32 cellular contexts compared by ENCODE assay signal in the genomic region with DNA sequence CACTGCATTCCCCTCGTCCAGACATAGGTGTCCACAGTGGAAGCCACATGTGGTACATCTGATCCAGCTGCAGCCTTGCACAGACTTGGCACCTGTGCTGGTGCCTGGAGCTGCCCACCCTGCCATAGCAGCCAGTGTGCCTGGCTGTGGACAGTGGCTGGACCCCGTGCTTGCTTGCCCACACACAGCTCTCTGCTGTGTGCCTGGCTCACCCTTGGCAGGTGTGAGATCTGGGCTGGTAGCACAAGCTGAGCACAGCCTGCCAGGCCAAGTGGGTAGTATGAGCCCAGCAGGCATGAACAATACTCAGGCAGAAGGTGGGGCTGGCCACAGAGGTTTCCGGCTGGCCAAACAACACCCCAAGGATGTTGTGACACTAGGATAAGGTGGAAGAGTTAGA.
"Had no signal": no experiment of that assay in that cellular context is flagged by ENCODE, and none has a peak within 500 bp of the region (broad histone marks: within the 10 kb centered on the region; RNA-seq: fewer than 3 reads in every experiment).

No MANE protein-coding gene starts in this region.

- H3K9me3 ChIP-seq: MG63 had no signal

- H3K4me1 Mint-ChIP-seq: activated B cell treated with CpG ODN at 0.5 μM for 24 hours; activated naive CD4-positive, alpha-beta T cell treated with anti-CD3 and anti-CD28 coated beads, Interleukin-2, amount 10 ng/mL, durations not matched to agents 7 days and 5 days; activated naive CD8-positive, alpha-beta T cell treated with anti-CD3 and anti-CD28 coated beads, Interleukin-2, amount 50 U/mL, for 24 hours had no signal

- H3K27ac ChIP-seq: brain microvascular endothelial cell, PC-9, RWPE1, VCaP had no signal

- H3K4me3 ChIP-seq: MG63, PC-9 had no signal

- H3K4me3 Mint-ChIP-seq: activated B cell treated with CpG ODN at 0.5 μM for 24 hours; activated CD4-positive, alpha-beta memory T cell treated with anti-CD3 and anti-CD28 coated beads for 36 hours; activated naive CD4-positive, alpha-beta T cell treated with anti-CD3 and anti-CD28 coated beads, Interleukin-2, amount 10 ng/mL, durations not matched to agents 7 days and 5 days; activated naive CD8-positive, alpha-beta T cell; activated naive CD8-positive, alpha-beta T cell treated with anti-CD3 and anti-CD28 coated beads, Interleukin-2, amount 50 U/mL, for 24 hours had no signal

- H3K9me3 Mint-ChIP-seq: activated naive CD4-positive, alpha-beta T cell treated with anti-CD3 and anti-CD28 coated beads, Interleukin-2, amount 10 ng/mL, durations not matched to agents 7 days and 5 days; activated naive CD8-positive, alpha-beta T cell treated with anti-CD3 and anti-CD28 coated beads, Interleukin-2, amount 50 U/mL, for 24 hours had no signal

- ATAC-seq: activated naive CD8-positive, alpha-beta T cell treated with anti-CD3 and anti-CD28 coated beads, Interleukin-2, amount 50 U/mL, for 24 hours; Right ventricle myocardium inferior had no signal

- H3K36me3 ChIP-seq: brain microvascular endothelial cell, MG63 had no signal

- H3K27me3 Mint-ChIP-seq: activated B cell treated with CpG ODN at 0.5 μM for 24 hours; activated CD4-positive, alpha-beta memory T cell treated with anti-CD3 and anti-CD28 coated beads for 36 hours; activated naive CD4-positive, alpha-beta T cell treated with anti-CD3 and anti-CD28 coated beads, Interleukin-2, amount 10 ng/mL, durations not matched to agents 7 days and 5 days; activated naive CD8-positive, alpha-beta T cell; activated naive CD8-positive, alpha-beta T cell treated with anti-CD3 and anti-CD28 coated beads, Interleukin-2, amount 50 U/mL, for 24 hours had no signal

- H3K27me3 ChIP-seq: brain microvascular endothelial cell, MG63 had no signal

- H3K27ac Mint-ChIP-seq: activated B cell treated with CpG ODN at 0.5 μM for 24 hours; activated CD4-positive, alpha-beta memory T cell treated with anti-CD3 and anti-CD28 coated beads for 36 hours; activated naive CD4-positive, alpha-beta T cell treated with anti-CD3 and anti-CD28 coated beads, Interleukin-2, amount 10 ng/mL, durations not matched to agents 7 days and 5 days; activated naive CD8-positive, alpha-beta T cell; activated naive CD8-positive, alpha-beta T cell treated with anti-CD3 and anti-CD28 coated beads, Interleukin-2, amount 50 U/mL, for 24 hours had no signal

- DNase-seq: activated B cell treated with CpG ODN at 0.5 μM for 24 hours; activated CD4-positive, alpha-beta memory T cell treated with anti-CD3 and anti-CD28 coated beads for 36 hours; activated CD4-positive, alpha-beta T cell treated with anti-CD3 and anti-CD28 coated beads for 4 hours; activated CD4-positive, alpha-beta T cell treated with anti-CD3 and anti-CD28 coated beads, Interleukin-2, amount 50 U/mL, for 1 hour; activated CD4-positive, CD25-positive, alpha-beta regulatory T cell treated with anti-CD3 and anti-CD28 coated beads, Interleukin-2, amount 50 U/mL, for 72 hours; activated CD8-positive, alpha-beta memory T cell treated with anti-CD3 and anti-CD28 coated beads, Interleukin-2, amount 50 U/mL, for 4 hours; activated effector memory CD4-positive, alpha-beta T cell treated with Interleukin-2 at 50 U/mL for 16 hours; activated naive CD4-positive, alpha-beta T cell treated with anti-CD3 and anti-CD28 coated beads, Interleukin-2, amount 10 ng/mL, durations not matched to agents 7 days and 5 days; activated naive CD8-positive, alpha-beta T cell treated with anti-CD3 and anti-CD28 coated beads, Interleukin-2, amount 50 U/mL, for 24 hours; activated T-cell treated with anti-CD3 and anti-CD28 coated beads, Interleukin-2, amount 50 U/mL, for 48 hours; brain microvascular endothelial cell; Kasumi-1; KG1; MG63; NCI-H1048; NCI-H1105 treated with DMSO at 0.1 percent for 48 hours; NCI-H1436; NCI-H1694; NCI-H1930; NCI-H345; NCI-H524 treated with DMSO at 0.1 percent for 48 hours; NK-92 treated with Interleukin-12 subunit alpha and Interleukin-12 subunit beta, amount 100 ng/mL, for 24 hours; PC-9; SIG-M5; SW 1271; T-helper 1 cell; T-helper 2 cell; T-helper 9 cell had no signal
